Comparison of ENCODE assay signal across 22 cellular contexts in the genomic region with DNA sequence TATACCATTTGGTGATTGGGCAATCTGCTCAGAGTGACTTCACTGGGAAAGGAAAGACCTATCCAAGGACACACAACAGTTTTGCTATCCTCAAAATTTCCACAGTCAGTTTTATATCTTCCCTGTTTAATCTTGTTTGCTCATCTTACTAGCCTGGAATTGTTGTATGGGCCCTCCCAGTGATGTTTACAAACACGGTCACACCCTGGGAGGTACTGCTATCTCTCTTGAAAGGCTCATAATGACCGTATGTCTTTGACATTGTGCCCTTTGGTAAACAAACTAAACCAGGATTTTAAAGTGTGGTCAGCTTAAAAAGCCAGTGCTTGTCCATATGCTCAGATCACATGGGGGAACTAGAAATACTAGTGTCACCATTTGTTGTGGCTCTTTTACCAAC.
"Had no signal": no experiment of that assay in that cellular context is flagged by ENCODE, and none has a peak within 500 bp of the region (broad histone marks: within the 10 kb centered on the region; RNA-seq: fewer than 3 reads in every experiment).

No MANE protein-coding gene starts in this region.

- H3K36me3 Mint-ChIP-seq: activated CD4-positive, alpha-beta memory T cell treated with anti-CD3 and anti-CD28 coated beads for 36 hours; activated naive CD4-positive, alpha-beta T cell treated with anti-CD3 and anti-CD28 coated beads, Interleukin-2, amount 50 U/mL, for 24 hours; brain; stimulated activated memory B cell treated with anti-CD40 and anti-IgM and Interleukin-4, amounts not matched to agents 10 μg/mL and 1 μg/mL and 100 μg/mL, for 72 hours had no signal

- H3K27ac ChIP-seq: left lung, uterus had no signal

- DNase-seq: activated CD4-positive, alpha-beta memory T cell treated with anti-CD3 and anti-CD28 coated beads for 36 hours; activated gamma-delta T cell treated with Interleukin-2 at 50 U/mL for 16 hours; activated T-cell treated with anti-CD3 and anti-CD28 coated beads for 4 hours; anterior cingulate cortex; foreskin melanocyte; kidney glomerular epithelial cell; left lung; naive thymus-derived CD8-positive, alpha-beta T cell; posterior cingulate gyrus; stimulated activated CD4-positive, alpha-beta T cell treated with anti-CD3 and anti-CD28 coated beads, Interleukin-15, amount 100 ng/mL, for 24 hours; T-helper 9 cell; trophoblast cell; uterus had no signal

- H3K4me1 ChIP-seq: left lung, uterus had no signal

- H3K27me3 Mint-ChIP-seq: activated CD4-positive, alpha-beta memory T cell treated with anti-CD3 and anti-CD28 coated beads for 36 hours; activated naive CD4-positive, alpha-beta T cell treated with anti-CD3 and anti-CD28 coated beads, Interleukin-2, amount 50 U/mL, for 24 hours; brain; naive thymus-derived CD8-positive, alpha-beta T cell; stimulated activated memory B cell treated with anti-CD40 and anti-IgM and Interleukin-4, amounts not matched to agents 10 μg/mL and 1 μg/mL and 100 μg/mL, for 72 hours had no signal

- H3K4me2 ChIP-seq: smooth muscle cell had no signal

- H3K36me3 ChIP-seq: left lung, neural progenitor cell, uterus had no signal

- H3K9me3 Mint-ChIP-seq: activated naive CD4-positive, alpha-beta T cell treated with anti-CD3 and anti-CD28 coated beads, Interleukin-2, amount 50 U/mL, for 24 hours had no signal

- H3K4me3 Mint-ChIP-seq: activated CD4-positive, alpha-beta memory T cell treated with anti-CD3 and anti-CD28 coated beads for 36 hours; activated naive CD4-positive, alpha-beta T cell treated with anti-CD3 and anti-CD28 coated beads, Interleukin-2, amount 50 U/mL, for 24 hours; brain; mesothelial cell of epicardium; naive thymus-derived CD8-positive, alpha-beta T cell; neural progenitor cell; stimulated activated memory B cell treated with anti-CD40 and anti-IgM and Interleukin-4, amounts not matched to agents 10 μg/mL and 1 μg/mL and 100 μg/mL, for 72 hours; WTC11 had no signal

- H3K4me3 ChIP-seq: left lung, lung, neural progenitor cell, smooth muscle cell, uterus had no signal

- H3K9me3 ChIP-seq: uterus had no signal

- H3K27ac Mint-ChIP-seq: activated CD4-positive, alpha-beta memory T cell treated with anti-CD3 and anti-CD28 coated beads for 36 hours; activated naive CD4-positive, alpha-beta T cell treated with anti-CD3 and anti-CD28 coated beads, Interleukin-2, amount 50 U/mL, for 24 hours; brain; mesothelial cell of epicardium; naive thymus-derived CD8-positive, alpha-beta T cell; neural progenitor cell; stimulated activated memory B cell treated with anti-CD40 and anti-IgM and Interleukin-4, amounts not matched to agents 10 μg/mL and 1 μg/mL and 100 μg/mL, for 72 hours; WTC11 had no signal

- H3K27me3 ChIP-seq: left lung, neural progenitor cell, uterus had no signal

- H3K9ac ChIP-seq: neural progenitor cell had no signal

- H2AFZ ChIP-seq: neural progenitor cell had no signal

- H3K4me1 Mint-ChIP-seq: activated naive CD4-positive, alpha-beta T cell treated with anti-CD3 and anti-CD28 coated beads, Interleukin-2, amount 50 U/mL, for 24 hours; naive thymus-derived CD8-positive, alpha-beta T cell; stimulated activated memory B cell treated with anti-CD40 and anti-IgM and Interleukin-4, amounts not matched to agents 10 μg/mL and 1 μg/mL and 100 μg/mL, for 72 hours had no signal

- ATAC-seq: left lung; naive thymus-derived CD8-positive, alpha-beta T cell; sciatic nerve; stimulated activated memory B cell treated with anti-CD40 and anti-IgM and Interleukin-4, amounts not matched to agents 10 μg/mL and 1 μg/mL and 100 μg/mL, for 72 hours; WTC11 had no signal
